8 cellular contexts compared by ENCODE assay signal in genomic region chr16:69465083-69465721, GRCh38. TPM values are rescaled to one million over a fixed set of nuclear protein-coding genes. Genes with fewer than 3 reads are reported as not detected.
DNase-seq lines count a peak whose midpoint lies in the region; ATAC-seq and TF ChIP-seq lines count a peak whose summit lies in the region.

No MANE protein-coding gene starts in this region.

- H3K36me3 Mint-ChIP-seq in WTC11, result peaks cover 5% of the 10 kb centered on the region; the same call in 1 of the 2 replicates

- H3K27ac Mint-ChIP-seq in WTC11, result peak overlapping the region; percentile 65; the same call in 1 of the 2 replicates

- H3K36me3 ChIP-seq in right lobe of liver (no peaks in the 10 kb centered on the region), sigmoid colon (peaks cover 0 to 24% (median 5%) of the 10 kb centered on the region in 4 donors)

- CTCF ChIA-PET in WTC11 (lab: Charles Lee), result interaction anchor here (0.6 to 1.6 kb wide), 3 partner anchors 9 to 69 kb away, joined by 3 to 5 read pairs (median 4); no protein-coding TSS in a partner anchor

- no peaks in the 10 kb centered on the region for H3K27me3 Mint-ChIP-seq in WTC11 (ENCODE audit: low read depth)

- H3K27me3 ChIP-seq in right lobe of liver, result no peaks in the 10 kb centered on the region
- no peaks in the 10 kb centered on the region for H3K27me3 ChIP-seq in sigmoid colon

- peaks cover 0 to 31% (median 4%) of the 10 kb centered on the region in 4 donors for H3K4me1 ChIP-seq in right lobe of liver
- no peaks in the 10 kb centered on the region for H3K4me1 ChIP-seq in sigmoid colon

- H3K4me3 Mint-ChIP-seq in WTC11, result no peak overlapping the region

- no peak for TF ChIP-seq EP300 in sigmoid colon (IDR thresholded peaks at IDR 0.05)

- 41% methylated on average over 3 of the region's 6 CpGs for WGBS in right lobe of liver (ENCODE audit: insufficient coverage, low coverage, low lambda C conversion rate, missing lambda C conversion rate)
- 21 to 47% methylated on average over 6 of the region's 6 CpGs for WGBS in sigmoid colon, 2 donors

- no peak for TF ChIP-seq CTCF in WTC11 (IDR thresholded peaks at IDR 0.05)
- peak in 1 of 4 donors; percentile 25 for TF ChIP-seq CTCF in right lobe of liver (IDR thresholded peaks at IDR 0.05)
- no peak for TF ChIP-seq CTCF in sigmoid colon (IDR thresholded peaks at IDR 0.05)

- POLR2A ChIA-PET in WTC11 (lab: Charles Lee), result no interaction called here

- H3K9me3 ChIP-seq in right lobe of liver, result no peaks in the 10 kb centered on the region
- no peaks in the 10 kb centered on the region for H3K9me3 ChIP-seq in sigmoid colon

- intact Hi-C loops in right lobe of liver (cut with DNase I) (no loop called here), sigmoid colon (cut with DNase I) (no loop called here), sciatic nerve (cut with DNase I) (no loop called here)

- peak; percentile 49 for ATAC-seq in HG02798 (IDR thresholded peaks at IDR 0.05; ENCODE audit: poor library complexity, unreplicated experiment)
- no peak for ATAC-seq in WTC11
- peak; percentile 54 to 77 (median 74) for ATAC-seq in right lobe of liver
- no peak for ATAC-seq in sciatic nerve

- H3K4me1 Mint-ChIP-seq in WTC11, result peaks cover 4% of the 10 kb centered on the region

- no peaks in the 10 kb centered on the region for H3K9me3 Mint-ChIP-seq in WTC11

- H3K27ac ChIP-seq in right lobe of liver (no peak overlapping the region), sigmoid colon (no peak overlapping the region)

- DNase-seq in ELF-1 (ENCODE audit: low read depth, low spot score), result peak; percentile 24
- DNase-seq in WTC11 (ENCODE audit: low spot score), result no peak
- no peak for DNase-seq in right lobe of liver
- DNase-seq in NCI-H69 (lab: John Stamatoyannopoulos, UW), result no peak
- no peak for DNase-seq in sigmoid colon
- no peak for DNase-seq in sciatic nerve (ENCODE audit: low spot score)
- no peak for DNase-seq in ureter (ENCODE audit: low spot score)

- TF ChIP-seq POLR2A in right lobe of liver (IDR thresholded peaks at IDR 0.05) (no peak), sigmoid colon (IDR thresholded peaks at IDR 0.05) (no peak)

- no peak overlapping the region for H3K4me3 ChIP-seq in right lobe of liver
- no peak overlapping the region for H3K4me3 ChIP-seq in sigmoid colon

TF ChIP-seq in WTC11, 78 proteins besides CTCF, POLR2A, EP300 and RAD21 (continues in another document):
- no peak for TF ChIP-seq ATF6 (CRISPR knock-in tag; IDR thresholded peaks at IDR 0.05)
- TF ChIP-seq FOXP1 (CRISPR knock-in tag; IDR thresholded peaks at IDR 0.05; ENCODE audit: borderline replicate concordance), result no peak
- TF ChIP-seq HMGA2 (CRISPR knock-in tag; IDR thresholded peaks at IDR 0.05), result no peak
- TF ChIP-seq NFE2L1 (CRISPR knock-in tag; IDR thresholded peaks at IDR 0.05), result no peak
- TF ChIP-seq ZNF263 (CRISPR knock-in tag; IDR thresholded peaks at IDR 0.05; ENCODE audit: low read depth), result no peak
- no peak for TF ChIP-seq ZNF512 (CRISPR knock-in tag; IDR thresholded peaks at IDR 0.05; ENCODE audit: borderline replicate concordance)
- no peak for TF ChIP-seq NR3C1 (CRISPR knock-in tag; conservative IDR thresholded peaks at IDR 0.05; ENCODE audit: low read depth)
- no peak for TF ChIP-seq ATF3 (CRISPR knock-in tag; conservative IDR thresholded peaks at IDR 0.05)
- no peak for TF ChIP-seq ZBTB43 (CRISPR knock-in tag; IDR thresholded peaks at IDR 0.05)
- no peak for TF ChIP-seq GTF2I (CRISPR knock-in tag; conservative IDR thresholded peaks at IDR 0.05)
- no peak for TF ChIP-seq MXD4 (CRISPR knock-in tag; IDR thresholded peaks at IDR 0.05; ENCODE audit: borderline replicate concordance)
- no peak for TF ChIP-seq ZSCAN18 (CRISPR knock-in tag; IDR thresholded peaks at IDR 0.05)
- TF ChIP-seq ZNF425 (CRISPR knock-in tag; conservative IDR thresholded peaks at IDR 0.05), result no peak
- TF ChIP-seq TEAD4 (CRISPR knock-in tag; IDR thresholded peaks at IDR 0.05), result no peak
- no peak for TF ChIP-seq TEAD1 (CRISPR knock-in tag; IDR thresholded peaks at IDR 0.05)
- TF ChIP-seq JAZF1 (CRISPR knock-in tag; IDR thresholded peaks at IDR 0.05), result no peak
- no peak for TF ChIP-seq ZNF232 (CRISPR knock-in tag; IDR thresholded peaks at IDR 0.05)
- no peak for TF ChIP-seq IRF1 (CRISPR knock-in tag; IDR thresholded peaks at IDR 0.05)

RNA-seq across cellular contexts. Expression of gene CYB5B, which starts 40.8 kb away (rescaled TPM):
- total RNA-seq in WTC11 (2021), result 95.3 to 109 TPM (median 99.7 TPM) in 3 replicates
- 10 to 100 TPM; 19.1 to 42.1 (median 30.5) TPM for total RNA-seq in right lobe of liver
- total RNA-seq in sigmoid colon, result 10 to 100 TPM; 24.4 to 43.8 (median 34.7) TPM
- polyA plus RNA-seq in sigmoid colon, result 100 to 1,000 TPM; 129 to 196 (median 138) TPM
- 62.5 TPM for total RNA-seq in sciatic nerve
- 152 TPM for total RNA-seq in ureter

Comparison
In these comparisons a context has a peak if more than half of its experiments do, and no peak if none do; other contexts are left out.
1. ATAC-seq: peak in HG02798 (single experiment) and right lobe of liver (4 of 4); none in WTC11 (single experiment) and sciatic nerve (single experiment).